Comparison of ENCODE assay signal across 1 cellular context in the genomic region with DNA sequence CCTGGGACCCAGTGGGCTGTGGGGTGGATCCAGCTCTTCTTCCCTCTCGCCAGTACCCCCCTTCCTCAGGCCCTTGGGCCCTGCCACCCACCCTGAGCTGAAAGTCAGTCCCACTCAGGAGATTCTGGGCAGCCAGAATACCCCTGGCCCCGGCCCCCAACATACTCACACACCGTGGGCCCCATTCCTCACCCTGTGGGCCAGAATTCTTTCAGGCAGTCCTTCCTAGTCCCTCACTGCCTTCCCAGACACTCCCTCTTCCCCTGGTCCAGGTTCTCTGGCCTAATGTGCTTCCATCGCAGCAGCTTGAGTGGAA.
TF ChIP-seq lines count a peak whose summit lies in the region.

No MANE protein-coding gene starts in this region.

TF ChIP-seq in IMR-90, 13 proteins besides CTCF, POLR2A, EP300 and RAD21:
- TF ChIP-seq CEBPB (IDR thresholded peaks at IDR 0.05; ENCODE audit: low read depth, low read length) (no peak), USF2 (IDR thresholded peaks at IDR 0.05; ENCODE audit: low read depth, low read length) (no peak), SMC3 (IDR thresholded peaks at IDR 0.05; ENCODE audit: low read depth, low read length) (no peak)
